18 cellular contexts compared by ENCODE assay signal in the genomic region with DNA sequence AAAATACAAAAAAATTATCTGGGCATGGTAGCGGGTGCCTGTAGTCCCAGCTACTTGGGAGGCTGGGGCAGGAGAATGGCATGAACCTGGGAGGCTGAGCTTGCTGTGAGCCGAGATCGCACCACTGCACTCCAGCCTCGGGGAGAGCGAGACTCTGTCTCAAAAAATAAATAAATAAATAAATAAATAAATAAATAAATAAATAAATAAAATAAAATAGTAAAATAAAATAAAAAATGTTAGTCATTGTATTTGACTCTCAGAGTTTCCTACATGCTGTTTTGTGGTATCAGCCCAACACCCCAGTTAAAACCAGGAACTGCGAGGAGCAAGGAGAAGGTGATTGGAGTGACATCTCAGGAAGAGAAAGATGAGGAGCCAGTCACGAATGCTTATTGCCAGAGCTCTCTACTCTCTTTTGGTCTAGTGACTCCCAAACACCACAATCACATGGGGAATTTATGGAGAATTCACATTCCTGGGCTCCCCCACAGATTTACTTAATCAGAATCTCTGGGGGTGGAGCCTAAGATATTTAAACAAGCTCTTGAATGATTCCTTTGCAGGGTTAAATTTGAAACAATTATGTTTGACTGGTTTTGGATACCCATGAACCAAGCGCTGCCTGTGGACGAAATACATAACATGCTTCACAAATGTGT. TPM values are rescaled to one million over a fixed set of nuclear protein-coding genes. Genes with fewer than 3 reads are reported as not detected.
DNase-seq lines count a peak whose midpoint lies in the region; ATAC-seq, FAIRE-seq and TF ChIP-seq lines count a peak whose summit lies in the region.
"Had no signal": no experiment of that assay in that cellular context is flagged by ENCODE, and none has a peak within 500 bp of the region (broad histone marks: within the 10 kb centered on the region; RNA-seq: fewer than 3 reads in every experiment).

No MANE protein-coding gene starts in this region.

- H3K79me2 ChIP-seq in K562 (ENCODE audit: control insufficient read depth, insufficient read depth, low read length): no peaks in the 10 kb centered on the region

- no peak for TF ChIP-seq EP300 in A549 (IDR thresholded peaks at IDR 0.05)
- TF ChIP-seq EP300 in K562 (IDR thresholded peaks at IDR 0.05; ENCODE audit: low read length): no peak

- POLR2A ChIA-PET in A549 (lab: Yijun Ruan, JAX) (no interaction called here), K562 (lab: Yijun Ruan, JAX) (interaction anchor here (1.0 kb wide), 1 partner anchor 64 kb away, joined by 3 read pairs; no protein-coding TSS in a partner anchor)

- H3K9me3 Mint-ChIP-seq in nephron progenitor cell (no peaks in the 10 kb centered on the region), endodermal cell (peaks cover 4% of the 10 kb centered on the region)
- H3K9me3 Mint-ChIP-seq: CD4-positive, alpha-beta T cell had no signal

- H3K27me3 ChIP-seq in HUES64 (ENCODE audit: insufficient read depth, low read length): no peaks in the 10 kb centered on the region
- H3K27me3 ChIP-seq in K562 (ENCODE audit: control insufficient read depth in 2 of 2, insufficient read depth in 2 of 2, low read length in 2 of 2): no peaks in the 10 kb centered on the region
- H3K27me3 ChIP-seq in endodermal cell (ENCODE audit: control insufficient read depth, insufficient read depth, low read length, poor library complexity, severe bottlenecking): no peaks in the 10 kb centered on the region

- H3K4me1 ChIP-seq in A549: no peaks in the 10 kb centered on the region
- peaks cover 47% of the 10 kb centered on the region for H3K4me1 ChIP-seq in HUES64 (ENCODE audit: insufficient read depth, low read length)
- peaks cover 3 to 7% of the 10 kb centered on the region in 2 experiments; a peak in 4 of 5 replicates for H3K4me1 ChIP-seq in K562 (replicated peaks in 1 of 2; ENCODE audit: control insufficient read depth in 2 of 2, insufficient read depth in 2 of 2, low read length in 2 of 2)
- peaks cover 8% of the 10 kb centered on the region for H3K4me1 ChIP-seq in endodermal cell (ENCODE audit: control insufficient read depth, insufficient read depth, low read length)
- H3K4me1 ChIP-seq: BLaER1 treated with 17β-estradiol and CSF1 and Interleukin-3, amounts not matched to agents 10 nM and 100 nM had no signal

- H3K9me3 ChIP-seq in A549: no peaks in the 10 kb centered on the region
- H3K9me3 ChIP-seq in HUES64 (ENCODE audit: insufficient read depth, low read depth, low read length): no peaks in the 10 kb centered on the region
- H3K9me3 ChIP-seq in K562 (replicated peaks; ENCODE audit: control insufficient read depth, insufficient read depth, low read depth, low read length): no peaks in the 10 kb centered on the region
- H3K9me3 ChIP-seq in endodermal cell (ENCODE audit: control insufficient read depth, low read length): no peaks in the 10 kb centered on the region
- H3K9me3 ChIP-seq: BLaER1 treated with 17β-estradiol and CSF1 and Interleukin-3, amounts not matched to agents 10 nM and 100 nM had no signal

- CTCF ChIA-PET in A549 (lab: Yijun Ruan, JAX): interaction anchor here (0.7 to 1.9 kb wide), 3 partner anchors 40 to 318 kb away, joined by 3 to 7 read pairs (median 5); no protein-coding TSS in a partner anchor
- CTCF ChIA-PET in K562 (lab: Yijun Ruan, JAX; ENCODE audit: low intra/inter-chr PET ratio): no interaction called here

- WGBS in A549 (ENCODE audit: missing lambda C conversion rate): 83% methylated on average over 9 of the region's 9 CpGs
- WGBS in HUES64: 88% methylated on average over 6 of the region's 9 CpGs
- WGBS in K562 (ENCODE audit: insufficient coverage, low coverage, missing lambda C conversion rate): 76% methylated on average over 5 of the region's 9 CpGs
- WGBS in endodermal cell (ENCODE audit: insufficient coverage in 1 of 2, insufficient read length in 1 of 2), 2 experiments: 90 to 93% methylated on average over 3 to 7 of the region's 9 CpGs

- H3K4me2 ChIP-seq in A549 (no peak overlapping the region), K562 (ENCODE audit: insufficient read depth, low read length) (no peak overlapping the region)
- H3K4me2 ChIP-seq: BLaER1 treated with 17β-estradiol and CSF1 and Interleukin-3, amounts not matched to agents 10 nM and 100 nM had no signal

- H3K4me3 ChIP-seq in A549 (no peak overlapping the region), HUES64 (ENCODE audit: low read length) (no peak overlapping the region), K562 (no peak overlapping the region), endodermal cell (ENCODE audit: low read length) (no peak overlapping the region)
- H3K4me3 ChIP-seq: BLaER1 treated with 17β-estradiol and CSF1 and Interleukin-3, amounts not matched to agents 10 nM and 100 nM had no signal

- H3K4me3 Mint-ChIP-seq in nephron progenitor cell: no peak overlapping the region
- H3K4me3 Mint-ChIP-seq in endodermal cell: no peak overlapping the region
- H3K4me3 Mint-ChIP-seq: CD4-positive, alpha-beta T cell had no signal

- FAIRE-seq in A549 (lab: Jason Lieb, UNC): no peak
- no peak for FAIRE-seq in K562 (lab: Jason Lieb, UNC)
- FAIRE-seq: GM18507 had no signal

- H3K27me3 Mint-ChIP-seq in nephron progenitor cell (ENCODE audit: low read depth, poor library complexity): no peaks in the 10 kb centered on the region
- H3K27me3 Mint-ChIP-seq in endodermal cell (ENCODE audit: insufficient read depth): no peaks in the 10 kb centered on the region

- 0 out of 2 replicates have a peak overlapping the region, but pooled peaks have one; percentile 32 for H2AFZ ChIP-seq in K562 (ENCODE audit: low read depth, low read length)

- H3K27ac Mint-ChIP-seq in nephron progenitor cell (peak overlapping the region; percentile 43), endodermal cell (no peak overlapping the region)
- H3K27ac Mint-ChIP-seq: CD4-positive, alpha-beta T cell had no signal

- no peaks in the 10 kb centered on the region for H3K9me1 ChIP-seq in K562 (ENCODE audit: control insufficient read depth, insufficient read depth, low read length)

- H3K27ac ChIP-seq in A549 (no peak overlapping the region), HUES64 (ENCODE audit: low read depth, low read length) (peak overlapping the region; percentile 28), K562 (ENCODE audit: extremely low read depth, low read depth, low read length) (no peak overlapping the region), endodermal cell (ENCODE audit: low read depth, low read length) (no peak overlapping the region)
- H3K27ac ChIP-seq: 22Rv1; BLaER1 treated with 17β-estradiol and CSF1 and Interleukin-3, amounts not matched to agents 10 nM and 100 nM had no signal

- in situ Hi-C loops in K562 (cut with MboI): no loop called here

- intact Hi-C loops in K562 (cut with micrococcal nuclease): no loop called here

- H3K36me3 Mint-ChIP-seq in nephron progenitor cell (ENCODE audit: low read depth) (no peaks in the 10 kb centered on the region), endodermal cell (ENCODE audit: low read depth) (no peaks in the 10 kb centered on the region)

- no TSS peak for BruUV-seq in K562 (replicated peaks; lab: Mats Ljungman, UMichigan)

- DNase-seq in A549 (ENCODE audit: low read depth in 1 of 2, low spot score in 1 of 2) (no peak), K562 (ENCODE audit: extremely low read depth in 1 of 4, low spot score in 3 of 4) (no peak), nephron progenitor cell (no peak), 8988T (no peak), cerebellar nuclear complex (lab: John Stamatoyannopoulos, UW) (no peak), endodermal cell (no peak)
- no peak for DNase-seq in activated CD4-positive, alpha-beta T cell treated with anti-CD3 and anti-CD28 coated beads for 48 hours
- DNase-seq: ACHN; Calu3; CD4-positive, alpha-beta T cell; DMS 273 treated with DMSO at 0.1 percent for 48 hours; H7 had no signal

- H3K36me3 ChIP-seq in HUES64 (ENCODE audit: insufficient read depth, low read length) (no peaks in the 10 kb centered on the region), K562 (ENCODE audit: control insufficient read depth, insufficient read depth, low read length) (no peaks in the 10 kb centered on the region), endodermal cell (ENCODE audit: control insufficient read depth, insufficient read depth, low read length) (no peaks in the 10 kb centered on the region)
- H3K36me3 ChIP-seq: BLaER1 treated with 17β-estradiol and CSF1 and Interleukin-3, amounts not matched to agents 10 nM and 100 nM had no signal

- no peak for TF ChIP-seq RAD21 in A549 (conservative IDR thresholded peaks at IDR 0.05 in 1 of 2, IDR thresholded peaks at IDR 0.05 in 1 of 2)
- TF ChIP-seq RAD21 in K562 (CRISPR knock-in tag; conservative IDR thresholded peaks at IDR 0.05 in 1 of 2, IDR thresholded peaks at IDR 0.05 in 1 of 2): no peak

- no peaks in the 10 kb centered on the region for H4K20me1 ChIP-seq in K562 (replicated peaks; ENCODE audit: control insufficient read depth, insufficient read depth, low read length)
- H4K20me1 ChIP-seq: BLaER1 treated with 17β-estradiol and CSF1 and Interleukin-3, amounts not matched to agents 10 nM and 100 nM had no signal

- H3K4me1 Mint-ChIP-seq in nephron progenitor cell (peaks cover 54% of the 10 kb centered on the region), endodermal cell (peaks cover 32% of the 10 kb centered on the region)

- no peak overlapping the region for H3K9ac ChIP-seq in HUES64 (ENCODE audit: low read depth, low read length)
- H3K9ac ChIP-seq in K562 (ENCODE audit: insufficient read depth in 1 of 2, low read depth in 2 of 2, low read length in 2 of 2): no peak overlapping the region
- no peak overlapping the region for H3K9ac ChIP-seq in endodermal cell (ENCODE audit: extremely low read depth, low read length, poor library complexity, severe bottlenecking)
- H3K9ac ChIP-seq: BLaER1 treated with 17β-estradiol and CSF1 and Interleukin-3, amounts not matched to agents 10 nM and 100 nM had no signal

- no peak for TF ChIP-seq CTCF in A549 (IDR thresholded peaks at IDR 0.05)
- no peak for TF ChIP-seq CTCF in K562 (IDR thresholded peaks at IDR 0.05 in 2 of 3, conservative IDR thresholded peaks at IDR 0.05 in 1 of 3; ENCODE audit: insufficient read depth in 2 of 3, low read depth in 1 of 3, low read length in 3 of 3)
- no peak for TF ChIP-seq CTCF in nephron progenitor cell (IDR thresholded peaks at IDR 0.05)
- TF ChIP-seq CTCF in endodermal cell (conservative IDR thresholded peaks at IDR 0.05): no peak

- ATAC-seq in A549 (no peak), K562 (no peak)

- TF ChIP-seq POLR2A in A549 (IDR thresholded peaks at IDR 0.05; ENCODE audit: low read length): no peak
- no peak for TF ChIP-seq POLR2A in K562 (conservative IDR thresholded peaks at IDR 0.05)

RNA-seq across cellular contexts. Expression of gene SALL2, which starts 15.4 kb away (rescaled TPM):
- polyA plus RNA-seq in A549 (2011; rRNA removed): 2.8 and 3.8 TPM in 2 replicates
- 0.93 and 1.4 TPM in 2 replicates for polyA plus RNA-seq in A549 (2012; cell fraction: cytosol; rRNA removed)
- polyA plus RNA-seq in A549 (2012; cell fraction: nucleus; rRNA removed): 1.2 and 1.5 TPM in 2 replicates
- polyA plus RNA-seq in A549 (2017; fragmentation: RNase III; extraction: RNeasy Plus Mini Kit Qiagen cat#74134 plus additional on column Dnase treatment): 1.9 to 3.5 TPM (median 3.5 TPM) in 3 replicates
- polyA minus RNA-seq in A549 (2011; rRNA and poly(A)+ RNA removed): 3.6 and 4.4 TPM in 2 replicates
- 211 TPM for polyA plus RNA-seq in HUES64 (2013, experiment 1 of 2)
- 202 TPM for polyA plus RNA-seq in HUES64 (2013, experiment 2 of 2)
- total RNA-seq in K562 (2011; cell fraction: chromatin; rRNA removed; ENCODE audit: low replicate concordance): 8.5 and 20.3 TPM in 2 replicates
- total RNA-seq in K562 (2011; cell fraction: nucleolus; rRNA removed): 11.3 and 18.3 TPM in 2 replicates
- total RNA-seq in K562 (2011; cell fraction: nucleoplasm; rRNA removed): 14.9 and 17.3 TPM in 2 replicates
- 10.0 and 12.1 TPM in 2 replicates for total RNA-seq in K562 (2014; rRNA removed)
- 11.3 and 12.9 TPM in 2 replicates for total RNA-seq in K562 (2014; rRNA removed; fragmentation: Illumina TruSeq; extraction: Trizol)
- 14.2 and 15.8 TPM in 2 replicates for total RNA-seq in K562 (2015; rRNA removed; fragmentation: Illumina TruSeq; extraction: Trizol)
- 25.9 and 27.6 TPM in 2 replicates for total RNA-seq in K562 (2021)
- 10.0 and 17.5 TPM in 2 replicates for polyA plus RNA-seq in K562 (2011; rRNA removed)
- 15.8 and 23.8 TPM in 2 replicates for polyA plus RNA-seq in K562 (2011; cell fraction: cytosol; rRNA removed)
- polyA plus RNA-seq in K562 (2011; cell fraction: nucleus; rRNA removed): 14.0 and 21.8 TPM in 2 replicates
- 18.9 and 27.8 TPM in 2 replicates for polyA plus RNA-seq in K562 (2012)
- 30.4 and 35.8 TPM in 2 replicates for polyA plus RNA-seq in K562 (2014; fragmentation: Illumina TruSeq; extraction: Trizol)
- polyA plus RNA-seq in K562 (2014; fragmentation: Nextera tagmentation; extraction: Ambion mirVana): 1 to 10 TPM; 6.6 to 9.9 TPM
- 12.5 and 13.1 TPM in 2 replicates for polyA plus RNA-seq in K562 (2014; rRNA removed)
- 17.5 and 19.8 TPM in 2 replicates for polyA minus RNA-seq in K562 (2011; rRNA and poly(A)+ RNA removed)
- 17.4 and 26.1 TPM in 2 replicates for polyA minus RNA-seq in K562 (2011; cell fraction: cytosol; rRNA and poly(A)+ RNA removed)
- polyA minus RNA-seq in K562 (2011; cell fraction: nucleus; rRNA and poly(A)+ RNA removed): 9.0 and 10.7 TPM in 2 replicates
- 100 to 1,000 TPM in 1 of 2 donors, 10 to 100 TPM in 1; 78.6 to 120 TPM for total RNA-seq in endodermal cell
- polyA plus RNA-seq in endodermal cell (2013, experiment 1 of 2): 153 TPM
- polyA plus RNA-seq in endodermal cell (2013, experiment 2 of 2): 133 TPM

RNA-seq across cellular contexts. Expression of gene METTL3, which starts 30.4 kb away (rescaled TPM):
- polyA plus RNA-seq in A549 (2011; rRNA removed) (103 and 118 TPM in 2 replicates), A549 (2017; fragmentation: RNase III; extraction: RNeasy Plus Mini Kit Qiagen cat#74134 plus additional on column Dnase treatment) (63.2 to 66.3 TPM (median 65.2 TPM) in 3 replicates), K562 (2011; rRNA removed) (151 and 164 TPM in 2 replicates), K562 (2014; fragmentation: Illumina TruSeq; extraction: Trizol) (68.3 and 74.8 TPM in 2 replicates), K562 (2014; fragmentation: Nextera tagmentation; extraction: Ambion mirVana) (10 to 100 TPM; 42.1 to 66.8 TPM), K562 (2014; rRNA removed) (102 and 115 TPM in 2 replicates)
- polyA plus RNA-seq in A549 (2012; cell fraction: cytosol; rRNA removed): 92.6 and 95.3 TPM in 2 replicates
- polyA plus RNA-seq in A549 (2012; cell fraction: nucleus; rRNA removed): 281 and 353 TPM in 2 replicates
- polyA minus RNA-seq in A549 (2011; rRNA and poly(A)+ RNA removed): 94.6 and 130 TPM in 2 replicates
- 59.3 TPM for polyA plus RNA-seq in HUES64 (2013, experiment 1 of 2)
- 55.1 TPM for polyA plus RNA-seq in HUES64 (2013, experiment 2 of 2)
- total RNA-seq in K562 (2011; cell fraction: chromatin; rRNA removed; ENCODE audit: low replicate concordance): 295 and 322 TPM in 2 replicates
- 198 and 212 TPM in 2 replicates for total RNA-seq in K562 (2011; cell fraction: nucleolus; rRNA removed)
- 245 and 280 TPM in 2 replicates for total RNA-seq in K562 (2011; cell fraction: nucleoplasm; rRNA removed)
- total RNA-seq in K562 (2014; rRNA removed) (47.8 and 61.1 TPM in 2 replicates), K562 (2014; rRNA removed; fragmentation: Illumina TruSeq; extraction: Trizol) (57.7 and 65.7 TPM in 2 replicates), K562 (2015; rRNA removed; fragmentation: Illumina TruSeq; extraction: Trizol) (54.7 and 60.2 TPM in 2 replicates), K562 (2021) (59.0 and 63.3 TPM in 2 replicates), endodermal cell (10 to 100 TPM; 63.2 to 64.7 TPM)
- polyA plus RNA-seq in K562 (2011; cell fraction: cytosol; rRNA removed): 92.2 and 102 TPM in 2 replicates
- polyA plus RNA-seq in K562 (2011; cell fraction: nucleus; rRNA removed): 670 and 824 TPM in 2 replicates
- 55.0 and 67.4 TPM in 2 replicates for polyA plus RNA-seq in K562 (2012)
- 77.7 and 80.8 TPM in 2 replicates for polyA minus RNA-seq in K562 (2011; rRNA and poly(A)+ RNA removed)
- 30.7 and 37.8 TPM in 2 replicates for polyA minus RNA-seq in K562 (2011; cell fraction: cytosol; rRNA and poly(A)+ RNA removed)
- 88.6 and 132 TPM in 2 replicates for polyA minus RNA-seq in K562 (2011; cell fraction: nucleus; rRNA and poly(A)+ RNA removed)
- 69.5 TPM for polyA plus RNA-seq in endodermal cell (2013, experiment 1 of 2)
- 62.7 TPM for polyA plus RNA-seq in endodermal cell (2013, experiment 2 of 2)

RNA-seq across cellular contexts. Expression of gene OR10G3, which starts 38.3 kb away (rescaled TPM):
- not detected in 2 replicates for polyA plus RNA-seq in A549 (2011; rRNA removed)
- polyA plus RNA-seq in A549 (2012; cell fraction: cytosol; rRNA removed): not detected in 2 replicates
- not detected in 2 replicates for polyA plus RNA-seq in A549 (2012; cell fraction: nucleus; rRNA removed)
- polyA plus RNA-seq in A549 (2017; fragmentation: RNase III; extraction: RNeasy Plus Mini Kit Qiagen cat#74134 plus additional on column Dnase treatment): not detected in 3 replicates
- not detected in 2 replicates for polyA minus RNA-seq in A549 (2011; rRNA and poly(A)+ RNA removed)
- polyA plus RNA-seq in HUES64 (2013, experiment 1 of 2): not detected
- not detected for polyA plus RNA-seq in HUES64 (2013, experiment 2 of 2)
- total RNA-seq in K562 (2011; cell fraction: chromatin; rRNA removed; ENCODE audit: low replicate concordance): not detected in 2 replicates
- not detected in 2 replicates for total RNA-seq in K562 (2011; cell fraction: nucleolus; rRNA removed)
- not detected in 2 replicates for total RNA-seq in K562 (2011; cell fraction: nucleoplasm; rRNA removed)
- not detected in 2 replicates for total RNA-seq in K562 (2014; rRNA removed)
- total RNA-seq in K562 (2014; rRNA removed; fragmentation: Illumina TruSeq; extraction: Trizol): not detected in 2 replicates
- not detected in 2 replicates for total RNA-seq in K562 (2015; rRNA removed; fragmentation: Illumina TruSeq; extraction: Trizol)
- total RNA-seq in K562 (2021): not detected in 2 replicates
- not detected in 2 replicates for polyA plus RNA-seq in K562 (2011; rRNA removed)
- polyA plus RNA-seq in K562 (2011; cell fraction: cytosol; rRNA removed): not detected in 2 replicates
- polyA plus RNA-seq in K562 (2011; cell fraction: nucleus; rRNA removed): not detected in 2 replicates
- polyA plus RNA-seq in K562 (2012): not detected in 2 replicates
- polyA plus RNA-seq in K562 (2014; fragmentation: Illumina TruSeq; extraction: Trizol): not detected in 2 replicates
- not detected for polyA plus RNA-seq in K562 (2014; fragmentation: Nextera tagmentation; extraction: Ambion mirVana)
- not detected in 2 replicates for polyA plus RNA-seq in K562 (2014; rRNA removed)
- polyA minus RNA-seq in K562 (2011; rRNA and poly(A)+ RNA removed): not detected in 2 replicates
- polyA minus RNA-seq in K562 (2011; cell fraction: cytosol; rRNA and poly(A)+ RNA removed): not detected in 2 replicates
- not detected in 2 replicates for polyA minus RNA-seq in K562 (2011; cell fraction: nucleus; rRNA and poly(A)+ RNA removed)
- total RNA-seq in endodermal cell: not detected
- not detected for polyA plus RNA-seq in endodermal cell (2013, experiment 1 of 2)
- polyA plus RNA-seq in endodermal cell (2013, experiment 2 of 2): not detected
- total RNA-seq: Calu3; CD4-positive, alpha-beta T cell; Daoy; H7; HT1080 had no signal

Comparison
In these comparisons a context has a peak if more than half of its experiments do, and no peak if none do; other contexts are left out.
1. Of the 35 proteins assayed by ChIP-seq in both K562 and A549: peak only in K562: none; only in A549: ZC3H11A; in both: none; in neither: 34.